31 cellular contexts compared by ENCODE assay signal in genomic region chr14:99777956-99778355, GRCh38. TPM values are rescaled to one million over a fixed set of nuclear protein-coding genes. Genes with fewer than 3 reads are reported as not detected.
"Had no signal": no experiment of that assay in that cellular context is flagged by ENCODE, and none has a peak within 500 bp of the region (broad histone marks: within the 10 kb centered on the region; RNA-seq: fewer than 3 reads in every experiment).

No MANE protein-coding gene starts in this region.

- H3K4me1 ChIP-seq: ascending aorta, breast epithelium had no signal

- H3K27ac ChIP-seq: ascending aorta, breast epithelium, cardiac muscle cell, epithelial cell of prostate, esophagus squamous epithelium had no signal

- H3K9me3 Mint-ChIP-seq: activated CD4-positive, alpha-beta T cell treated with anti-CD3 and anti-CD28 coated beads, Interleukin-2, amount 10 ng/mL, durations not matched to agents 24 days and 14 days; activated naive CD4-positive, alpha-beta T cell treated with anti-CD3 and anti-CD28 coated beads, Interleukin-2, amount 10 ng/mL, durations not matched to agents 7 days and 5 days; T-helper 1 cell treated with Interleukin-12 subunit alpha and Interleukin-12 subunit beta and Interleukin-4 antibody, amounts not matched to agents 30 μg/mL and 1 μg/mL, for 36 hours had no signal

- ATAC-seq: activated CD4-positive, alpha-beta T cell treated with anti-CD3 and anti-CD28 coated beads for 36 hours; activated CD8-positive, alpha-beta T cell treated with anti-CD3 and anti-CD28 coated beads, Interleukin-2, amount 10 ng/mL, durations not matched to agents 7 days and 5 days; activated naive CD4-positive, alpha-beta T cell treated with anti-CD3 and anti-CD28 coated beads, Interleukin-2, amount 50 U/mL, for 72 hours; activated T-cell treated with anti-CD3 and anti-CD28 coated beads, Interleukin-2, amount 50 U/mL, for 4 hours; activated T-helper 17 cell treated with anti-CD3 and anti-CD28 coated beads, Interleukin-2, amount 50 U/mL, for 72 hours; effector memory CD8-positive, alpha-beta T cell; T-cell had no signal

- DNase-seq: activated CD4-positive, alpha-beta memory T cell treated with anti-CD3 and anti-CD28 coated beads for 36 hours; activated CD4-positive, alpha-beta T cell treated with anti-CD3 and anti-CD28 coated beads for 36 hours; activated CD4-positive, alpha-beta T cell treated with anti-CD3 and anti-CD28 coated beads, Interleukin-2, amount 10 ng/mL, durations not matched to agents 24 days and 14 days; activated CD4-positive, CD25-positive, alpha-beta regulatory T cell; activated CD4-positive, CD25-positive, alpha-beta regulatory T cell treated with anti-CD3 and anti-CD28 coated beads, Interleukin-2, amount 50 U/mL, for 72 hours; activated CD8-positive, alpha-beta T cell treated with anti-CD3 and anti-CD28 coated beads, Interleukin-2, amount 10 ng/mL, durations not matched to agents 7 days and 5 days; activated effector memory CD4-positive, alpha-beta T cell treated with Interleukin-2 at 50 U/mL for 16 hours; activated gamma-delta T cell treated with Interleukin-2 at 50 U/mL for 16 hours; activated naive CD4-positive, alpha-beta T cell treated with anti-CD3 and anti-CD28 coated beads, Interleukin-2, amount 10 ng/mL, durations not matched to agents 7 days and 5 days; activated naive CD8-positive, alpha-beta T cell treated with anti-CD3 and anti-CD28 coated beads, Interleukin-2, amount 10 ng/mL, durations not matched to agents 7 days and 5 days; activated T-cell treated with anti-CD3 and anti-CD28 coated beads, Interleukin-2, amount 50 U/mL, for 4 hours; central memory CD4-positive, alpha-beta T cell; cerebellar nuclear complex; cortex of kidney; dermis blood vessel endothelial cell; effector CD4-positive, alpha-beta T cell; effector memory CD8-positive, alpha-beta T cell; esophagus squamous epithelium; foreskin fibroblast; hippocampal formation; T-cell; T1000 had no signal

- H3K4me1 Mint-ChIP-seq: activated naive CD4-positive, alpha-beta T cell treated with anti-CD3 and anti-CD28 coated beads, Interleukin-2, amount 10 ng/mL, durations not matched to agents 7 days and 5 days; T-cell had no signal

- H3K36me3 Mint-ChIP-seq: activated CD4-positive, alpha-beta memory T cell treated with anti-CD3 and anti-CD28 coated beads for 36 hours; activated naive CD4-positive, alpha-beta T cell treated with anti-CD3 and anti-CD28 coated beads, Interleukin-2, amount 10 ng/mL, durations not matched to agents 7 days and 5 days; activated naive CD8-positive, alpha-beta T cell treated with anti-CD3 and anti-CD28 coated beads, Interleukin-2, amount 10 ng/mL, durations not matched to agents 7 days and 5 days; T-cell had no signal

- H3K27me3 ChIP-seq: ascending aorta, breast epithelium had no signal

- H3K27ac Mint-ChIP-seq: activated CD4-positive, alpha-beta memory T cell treated with anti-CD3 and anti-CD28 coated beads for 36 hours; activated CD4-positive, alpha-beta T cell treated with anti-CD3 and anti-CD28 coated beads for 36 hours; activated CD4-positive, alpha-beta T cell treated with anti-CD3 and anti-CD28 coated beads, Interleukin-2, amount 10 ng/mL, durations not matched to agents 24 days and 14 days; activated CD8-positive, alpha-beta T cell treated with anti-CD3 and anti-CD28 coated beads, Interleukin-2, amount 10 ng/mL, durations not matched to agents 7 days and 5 days; activated naive CD4-positive, alpha-beta T cell treated with anti-CD3 and anti-CD28 coated beads, Interleukin-2, amount 10 ng/mL, durations not matched to agents 7 days and 5 days; activated naive CD4-positive, alpha-beta T cell treated with anti-CD3 and anti-CD28 coated beads, Interleukin-2, amount 50 U/mL, for 72 hours; activated naive CD8-positive, alpha-beta T cell treated with anti-CD3 and anti-CD28 coated beads, Interleukin-2, amount 10 ng/mL, durations not matched to agents 7 days and 5 days; activated T-helper 17 cell treated with anti-CD3 and anti-CD28 coated beads, Interleukin-2, amount 50 U/mL, for 72 hours; effector memory CD8-positive, alpha-beta T cell; T-cell; T-helper 1 cell treated with Interleukin-12 subunit alpha and Interleukin-12 subunit beta and Interleukin-4 antibody, amounts not matched to agents 30 μg/mL and 1 μg/mL, for 36 hours; T-helper 2 cell treated with Interferon-gamma antibody and Interleukin-4, amounts not matched to agents 5 μg/mL and 100 μg/mL, for 36 hours had no signal

- H3K36me3 ChIP-seq: ascending aorta, breast epithelium, cardiac muscle cell, esophagus squamous epithelium had no signal

- H3K4me3 ChIP-seq: ascending aorta, breast epithelium, cardiac muscle cell, esophagus squamous epithelium had no signal

- H3K4me3 Mint-ChIP-seq: activated CD4-positive, alpha-beta memory T cell treated with anti-CD3 and anti-CD28 coated beads for 36 hours; activated CD4-positive, alpha-beta T cell treated with anti-CD3 and anti-CD28 coated beads for 36 hours; activated CD4-positive, alpha-beta T cell treated with anti-CD3 and anti-CD28 coated beads, Interleukin-2, amount 10 ng/mL, durations not matched to agents 24 days and 14 days; activated CD8-positive, alpha-beta T cell treated with anti-CD3 and anti-CD28 coated beads, Interleukin-2, amount 10 ng/mL, durations not matched to agents 7 days and 5 days; activated naive CD4-positive, alpha-beta T cell treated with anti-CD3 and anti-CD28 coated beads, Interleukin-2, amount 10 ng/mL, durations not matched to agents 7 days and 5 days; activated naive CD8-positive, alpha-beta T cell treated with anti-CD3 and anti-CD28 coated beads, Interleukin-2, amount 10 ng/mL, durations not matched to agents 7 days and 5 days; activated T-cell treated with anti-CD3 and anti-CD28 coated beads, Interleukin-2, amount 50 U/mL, for 4 hours; activated T-helper 17 cell treated with anti-CD3 and anti-CD28 coated beads, Interleukin-2, amount 50 U/mL, for 72 hours; brain; effector memory CD8-positive, alpha-beta T cell; T-cell; T-helper 1 cell treated with Interleukin-12 subunit alpha and Interleukin-12 subunit beta and Interleukin-4 antibody, amounts not matched to agents 30 μg/mL and 1 μg/mL, for 36 hours; T-helper 2 cell treated with Interferon-gamma antibody and Interleukin-4, amounts not matched to agents 5 μg/mL and 100 μg/mL, for 36 hours had no signal

RNA-seq across cellular contexts. Expression of gene EML1, which starts 15.3 kb away (rescaled TPM):
- total RNA-seq: activated CD8-positive, alpha-beta T cell treated with anti-CD3 and anti-CD28 coated beads, Interleukin-2, amount 10 ng/mL, durations not matched to agents 7 days and 5 days had no signal
